ENCODE assay signal across 1 cellular context in genomic region chr3:4309476-4310121, GRCh38.
TF ChIP-seq lines count a peak whose summit lies in the region.

No MANE protein-coding gene starts in this region.

TF ChIP-seq in HepG2, 621 proteins besides CTCF, POLR2A, EP300 and RAD21 (continued from another document):
- no peak for TF ChIP-seq PREB (CRISPR knock-in tag; IDR thresholded peaks at IDR 0.05)
- TF ChIP-seq ZNF263 (CRISPR knock-in tag; IDR thresholded peaks at IDR 0.05), result no peak
- TF ChIP-seq SMAD3 (CRISPR knock-in tag; IDR thresholded peaks at IDR 0.05), result no peak
- TF ChIP-seq SKI (IDR thresholded peaks at IDR 0.05; ENCODE audit: partially characterized antibody), result no peak
- TF ChIP-seq KLF13 (CRISPR knock-in tag; IDR thresholded peaks at IDR 0.05), result no peak
- no peak for TF ChIP-seq STAT6 (CRISPR knock-in tag; IDR thresholded peaks at IDR 0.05; ENCODE audit: borderline replicate concordance)
- TF ChIP-seq PHF5A (CRISPR knock-in tag; IDR thresholded peaks at IDR 0.05; ENCODE audit: low read depth, unreplicated experiment), result no peak
- no peak for TF ChIP-seq TP53 (CRISPR knock-in tag; conservative IDR thresholded peaks at IDR 0.05)
- no peak for TF ChIP-seq HHEX (CRISPR knock-in tag; IDR thresholded peaks at IDR 0.05)
- no peak for TF ChIP-seq ZNF24 (IDR thresholded peaks at IDR 0.05)
- no peak for TF ChIP-seq ZNF382 (CRISPR knock-in tag; IDR thresholded peaks at IDR 0.05; ENCODE audit: borderline replicate concordance)
- TF ChIP-seq MTF2 (CRISPR knock-in tag; IDR thresholded peaks at IDR 0.05; ENCODE audit: borderline replicate concordance), result no peak
- TF ChIP-seq TFE3 (CRISPR knock-in tag; IDR thresholded peaks at IDR 0.05), result no peak
- TF ChIP-seq DMAP1 (CRISPR knock-in tag; IDR thresholded peaks at IDR 0.05), result no peak
- TF ChIP-seq ZNF597 (CRISPR knock-in tag; IDR thresholded peaks at IDR 0.05), result no peak
- TF ChIP-seq SPEN (CRISPR knock-in tag; IDR thresholded peaks at IDR 0.05; ENCODE audit: low read depth), result no peak
TF ChIP-seq in HepG2: peak in this region for 0.
